In the genomic region with DNA sequence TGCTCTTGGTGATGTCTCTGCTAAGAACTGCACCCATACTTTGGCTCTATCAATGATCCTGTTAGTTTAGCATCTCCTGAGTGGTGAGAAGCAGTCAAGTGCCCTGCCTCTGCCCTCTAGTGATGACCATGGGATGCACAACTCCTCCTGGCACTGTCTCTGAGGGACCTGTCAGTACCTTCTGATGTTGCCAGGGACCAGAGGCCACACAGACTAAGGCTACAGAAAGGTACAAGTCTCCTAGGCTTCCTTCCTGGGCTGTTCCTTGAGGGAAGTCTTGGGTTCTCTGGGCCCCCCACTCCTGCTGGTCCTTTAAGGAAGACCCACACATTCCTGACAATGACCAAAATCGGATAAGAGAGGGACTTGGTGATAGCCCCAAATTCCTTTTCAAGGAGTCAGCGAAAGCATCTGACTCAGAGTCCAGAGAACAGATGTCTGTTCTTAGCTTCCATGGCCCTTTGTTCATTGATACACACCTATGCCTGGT, we compare ENCODE assay signal across 1 cellular context.
TF ChIP-seq lines count a peak whose summit lies in the region.

No MANE protein-coding gene starts in this region.

TF ChIP-seq in H1, 55 proteins besides CTCF, POLR2A, EP300 and RAD21:
- TF ChIP-seq, protein P1, sequence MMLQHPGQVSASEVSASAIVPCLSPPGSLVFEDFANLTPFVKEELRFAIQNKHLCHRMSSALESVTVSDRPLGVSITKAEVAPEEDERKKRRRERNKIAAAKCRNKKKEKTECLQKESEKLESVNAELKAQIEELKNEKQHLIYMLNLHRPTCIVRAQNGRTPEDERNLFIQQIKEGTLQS (IDR thresholded peaks at IDR 0.05; ENCODE audit: insufficient read depth, low read depth, low read length), result no peak
- TF ChIP-seq CBX5 (IDR thresholded peaks at IDR 0.05; ENCODE audit: low read depth, low read length), result no peak
- no peak for TF ChIP-seq FOSL1 (IDR thresholded peaks at IDR 0.05; ENCODE audit: insufficient read depth, low read depth, low read length)
- no peak for TF ChIP-seq HDAC2 (IDR thresholded peaks at IDR 0.05; ENCODE audit: borderline replicate concordance in 1 of 2, low read depth in 2 of 2, low read length in 2 of 2)
- TF ChIP-seq ASH2L (IDR thresholded peaks at IDR 0.05; ENCODE audit: low read length), result no peak
- TF ChIP-seq BCL11A (IDR thresholded peaks at IDR 0.05; ENCODE audit: low read depth in 2 of 2, low read length in 2 of 2), result no peak
- TF ChIP-seq SIX5 (IDR thresholded peaks at IDR 0.05; ENCODE audit: low read depth, low read length), result no peak
- TF ChIP-seq TCF12 (IDR thresholded peaks at IDR 0.05; ENCODE audit: low read depth, low read length), result no peak
